In the genomic region with DNA sequence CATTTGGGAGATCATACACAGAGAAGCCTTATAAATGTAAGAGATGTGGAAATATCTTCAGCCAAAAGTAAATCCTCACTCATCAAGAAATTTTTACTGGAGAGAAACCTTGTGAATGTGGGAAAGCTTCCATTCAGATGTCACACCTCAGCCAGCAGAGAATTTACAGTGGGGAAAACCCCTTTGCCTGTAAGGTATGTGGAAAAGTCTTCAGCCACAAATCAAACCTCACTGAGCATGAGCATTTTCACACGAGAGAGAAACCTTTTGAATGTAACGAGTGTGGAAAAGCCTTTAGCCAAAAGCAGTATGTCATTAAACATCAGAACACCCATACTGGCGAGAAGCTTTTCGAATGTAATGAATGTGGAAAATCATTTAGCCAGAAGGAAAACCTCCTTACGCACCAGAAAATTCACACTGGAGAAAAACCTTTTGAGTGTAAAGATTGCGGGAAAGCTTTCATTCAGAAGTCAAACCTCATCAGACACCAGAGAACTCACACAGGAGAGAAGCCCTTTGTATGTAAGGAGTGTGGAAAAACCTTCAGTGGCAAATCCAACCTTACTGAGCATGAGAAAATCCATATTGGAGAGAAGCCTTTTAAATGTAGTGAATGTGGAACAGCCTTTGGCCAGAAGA, we compare ENCODE assay signal across 30 cellular contexts.
"Had no signal": no experiment of that assay in that cellular context is flagged by ENCODE, and none has a peak within 500 bp of the region (broad histone marks: within the 10 kb centered on the region; RNA-seq: fewer than 3 reads in every experiment).

No MANE protein-coding gene starts in this region.

- H3K27me3 Mint-ChIP-seq: activated CD4-positive, alpha-beta memory T cell treated with anti-CD3 and anti-CD28 coated beads for 36 hours; activated naive CD8-positive, alpha-beta T cell treated with anti-CD3 and anti-CD28 coated beads for 36 hours; effector memory CD8-positive, alpha-beta T cell had no signal

- DNase-seq: activated CD4-positive, alpha-beta memory T cell treated with anti-CD3 and anti-CD28 coated beads for 36 hours; activated CD4-positive, alpha-beta T cell treated with anti-CD3 and anti-CD28 coated beads for 48 hours; activated CD8-positive, alpha-beta memory T cell treated with anti-CD3 and anti-CD28 coated beads, Interleukin-2, amount 50 U/mL, for 4 hours; activated effector memory CD4-positive, alpha-beta T cell treated with anti-CD3 and anti-CD28 coated beads, Interleukin-2, amount 50 U/mL, for 16 hours; activated naive CD4-positive, alpha-beta T cell treated with anti-CD3 and anti-CD28 coated beads for 36 hours; activated naive CD8-positive, alpha-beta T cell treated with anti-CD3 and anti-CD28 coated beads for 36 hours; activated T-cell treated with anti-CD3 and anti-CD28 coated beads, Interleukin-2, amount 50 U/mL, for 1 hour; adrenal gland; dorsolateral prefrontal cortex; effector memory CD8-positive, alpha-beta T cell; foreskin fibroblast; heart left ventricle; mucosa of descending colon; stimulated activated CD4-positive, alpha-beta T cell treated with anti-CD3 and anti-CD28 coated beads, Interleukin-12 subunit alpha, Interleukin-12 subunit beta, amount 100 ng/mL, for 4 hours; stimulated activated CD4-positive, alpha-beta T cell treated with anti-CD3 and anti-CD28 coated beads, Interleukin-4, amount 100 ng/mL, for 1 hour; stomach; T-helper 1 cell had no signal

- H3K4me1 ChIP-seq: adrenal gland, ascending aorta, heart left ventricle, stomach, suprapubic skin, tibial nerve had no signal

- H3K27ac ChIP-seq: adrenal gland, ascending aorta, cardiac muscle cell, coronary artery, heart left ventricle, skin epidermis, stomach, suprapubic skin, tibial nerve had no signal

- H3K4me1 Mint-ChIP-seq: activated naive CD8-positive, alpha-beta T cell treated with anti-CD3 and anti-CD28 coated beads for 36 hours; brain; nephron had no signal

- H3K4me3 Mint-ChIP-seq: activated CD4-positive, alpha-beta memory T cell treated with anti-CD3 and anti-CD28 coated beads for 36 hours; activated naive CD4-positive, alpha-beta T cell treated with anti-CD3 and anti-CD28 coated beads for 36 hours; activated naive CD8-positive, alpha-beta T cell treated with anti-CD3 and anti-CD28 coated beads for 36 hours; activated T-helper 1 cell treated with anti-CD3 and anti-CD28 coated beads, Interleukin-12 subunit alpha, Interleukin-12 subunit beta, Interleukin-2, Interleukin-4 antibody, amounts not matched to agents 30 ng/mL and 10 ng/mL and 1 ng/mL, durations not matched to agents 14 hours and 24 hours and 36 hours; brain; effector memory CD8-positive, alpha-beta T cell; nephron had no signal

- H3K4me3 ChIP-seq: adrenal gland, ascending aorta, cardiac muscle cell, coronary artery, dorsolateral prefrontal cortex, heart left ventricle, lung, mucosa of descending colon, skin epidermis, stomach, suprapubic skin, tibial nerve had no signal

- H3K27me3 ChIP-seq: adrenal gland, ascending aorta, cardiac muscle cell, dorsolateral prefrontal cortex, heart left ventricle, stomach, suprapubic skin, tibial nerve had no signal

- H3K27ac Mint-ChIP-seq: activated CD4-positive, alpha-beta memory T cell treated with anti-CD3 and anti-CD28 coated beads for 36 hours; activated naive CD4-positive, alpha-beta T cell treated with anti-CD3 and anti-CD28 coated beads for 36 hours; activated naive CD8-positive, alpha-beta T cell treated with anti-CD3 and anti-CD28 coated beads for 36 hours; activated T-helper 1 cell treated with anti-CD3 and anti-CD28 coated beads, Interleukin-12 subunit alpha, Interleukin-12 subunit beta, Interleukin-2, Interleukin-4 antibody, amounts not matched to agents 30 ng/mL and 10 ng/mL and 1 ng/mL, durations not matched to agents 14 hours and 24 hours and 36 hours; brain; effector memory CD8-positive, alpha-beta T cell; nephron had no signal

- H3K9me3 ChIP-seq: suprapubic skin had no signal

- ATAC-seq: effector memory CD8-positive, alpha-beta T cell; esophagus mucosa; heart left ventricle; left lobe of liver; mucosa of descending colon; sciatic nerve had no signal
